ENCODE assay signal across 9 cellular contexts in the genomic region with DNA sequence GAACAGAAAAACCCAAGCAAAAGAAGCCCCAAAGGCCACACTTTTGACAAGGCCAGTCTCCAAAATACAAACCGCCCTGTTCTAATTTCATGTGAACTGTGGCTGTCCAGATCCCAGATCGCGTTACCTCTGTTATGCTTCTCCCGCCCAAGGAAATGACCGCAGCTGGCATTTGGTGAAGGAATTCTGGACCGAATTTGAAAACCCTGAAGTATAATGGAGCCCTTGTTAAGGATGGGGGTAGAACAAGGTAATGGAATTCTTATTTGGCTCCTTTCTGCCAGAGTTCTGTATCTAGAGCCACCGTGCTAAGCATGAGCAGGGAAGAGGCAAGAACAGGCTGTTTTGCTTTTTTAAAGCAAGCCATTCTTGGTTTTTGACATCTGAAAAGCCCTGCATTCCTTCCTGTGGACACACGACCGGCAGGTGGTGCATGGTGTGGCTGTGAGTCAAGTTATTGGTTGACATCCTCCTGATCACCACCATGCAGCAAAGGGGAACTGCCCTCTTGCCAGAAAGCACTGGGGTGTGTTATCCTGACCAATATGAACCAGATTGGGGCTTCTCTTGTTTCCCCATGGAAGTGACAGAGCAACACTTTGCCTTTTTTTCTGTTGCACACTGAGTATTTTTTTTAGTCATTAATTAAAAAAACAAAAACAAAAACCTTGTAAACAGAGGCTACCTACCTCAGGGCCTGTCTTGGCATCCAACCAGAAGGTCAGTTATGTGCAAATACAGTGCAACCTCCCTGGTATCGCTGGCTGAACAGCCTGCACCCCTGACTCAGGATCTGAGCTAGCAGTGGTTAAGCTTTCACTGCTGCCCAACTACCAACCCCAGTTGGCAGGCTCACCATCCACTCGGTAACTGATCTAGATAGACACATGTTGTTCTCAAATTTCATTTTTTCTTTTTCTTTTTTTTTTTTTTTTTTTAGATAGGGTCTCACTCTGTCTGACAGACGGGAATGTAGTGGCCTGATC. TPM values are rescaled to one million over a fixed set of nuclear protein-coding genes. Genes with fewer than 3 reads are reported as not detected.
DNase-seq lines count a peak whose midpoint lies in the region; ATAC-seq and TF ChIP-seq lines count a peak whose summit lies in the region.
"Had no signal": no experiment of that assay in that cellular context is flagged by ENCODE, and none has a peak within 500 bp of the region (broad histone marks: within the 10 kb centered on the region; RNA-seq: fewer than 3 reads in every experiment).

No MANE protein-coding gene starts in this region.

- H3K9me3 ChIP-seq in OCI-LY3 (ENCODE audit: insufficient read depth, low read length) = no peaks in the 10 kb centered on the region
- H3K9me3 ChIP-seq in hepatocyte (ENCODE audit: low read depth) = no peaks in the 10 kb centered on the region
- no peaks in the 10 kb centered on the region for H3K9me3 ChIP-seq in aorta (ENCODE audit: control insufficient read depth, low read length)

- H4K20me1 ChIP-seq in OCI-LY3 (ENCODE audit: insufficient read depth, low read length) (no peaks in the 10 kb centered on the region), hepatocyte (ENCODE audit: insufficient read depth, poor library complexity, severe bottlenecking) (no peaks in the 10 kb centered on the region)

- TF ChIP-seq CTCF in OCI-LY3 (IDR thresholded peaks at IDR 0.05; ENCODE audit: low read depth, low read length) (peak; percentile 51), hepatocyte (IDR thresholded peaks at IDR 0.05; ENCODE audit: poor library complexity) (peak; percentile 13)

- H3K9me2 ChIP-seq in hepatocyte (replicated peaks; ENCODE audit: insufficient read depth) = no peaks in the 10 kb centered on the region

- H3K4me3 ChIP-seq in OCI-LY3 (ENCODE audit: low read length) (no peak overlapping the region), hepatocyte (no peak overlapping the region), aorta (ENCODE audit: low read length in 2 of 2) (no peak overlapping the region)

- peak; percentile 78 for DNase-seq in ACHN
- DNase-seq in hepatocyte (ENCODE audit: low spot score) = peak; percentile 32
- no peak for DNase-seq in T-helper 1 cell
- DNase-seq in aorta = no peak
- DNase-seq in DMS79 treated with DMSO at 0.1 percent for 48 hours (lab: John Stamatoyannopoulos, UW) = no peak
- DNase-seq in NCI-H1930 (lab: John Stamatoyannopoulos, UW) = no peak

- H3K4me2 ChIP-seq in OCI-LY3 (ENCODE audit: low read length) = peak overlapping the region; percentile 20
- H3K4me2 ChIP-seq in hepatocyte = no peak overlapping the region

- H3K27ac ChIP-seq in OCI-LY3 (ENCODE audit: low read length) (peak overlapping the region; percentile 16; the same call in 1 of the 2 replicates), hepatocyte (no peak overlapping the region), aorta (ENCODE audit: low read depth in 1 of 2, low read length in 2 of 2) (no peak overlapping the region)

- in situ Hi-C loops in ACHN (cut with HindIII; ENCODE audit: low pct_ligation_motif_present, low pct_unique_long_range_greater_than_20kb, low sequenced_read_pairs) = no loop called here

- WGBS in hepatocyte (ENCODE audit: low lambda C conversion rate, missing lambda C conversion rate) = 63% methylated on average over 12 of the region's 12 CpGs
- WGBS in aorta, 2 donors = 55 to 65% methylated on average over 12 of the region's 12 CpGs

- H3K4me1 ChIP-seq in OCI-LY3 (ENCODE audit: low read length) (peaks cover 10% of the 10 kb centered on the region), hepatocyte (ENCODE audit: insufficient read depth) (no peaks in the 10 kb centered on the region), aorta (ENCODE audit: control insufficient read depth in 1 of 2, insufficient read depth in 2 of 2, low read length in 2 of 2) (no peaks in the 10 kb centered on the region)

- ATAC-seq in GM19438 (IDR thresholded peaks at IDR 0.05; ENCODE audit: low read depth, unreplicated experiment) (peak; percentile 75), aorta (ENCODE audit: low FRiP score) (no peak)

- intact Hi-C loops in aorta (cut with DNase I) = no loop called here

- no peak overlapping the region for H2AFZ ChIP-seq in OCI-LY3 (ENCODE audit: low read depth, low read length)
- no peak overlapping the region for H2AFZ ChIP-seq in hepatocyte

- H3K36me3 ChIP-seq in OCI-LY3 (replicated peaks; ENCODE audit: low read depth, low read length) (no peaks in the 10 kb centered on the region), hepatocyte (replicated peaks; ENCODE audit: insufficient read depth, low read depth) (no peaks in the 10 kb centered on the region), aorta (ENCODE audit: control insufficient read depth in 1 of 2, insufficient read depth in 2 of 2, low read length in 1 of 2) (no peaks in the 10 kb centered on the region)

- H3K27me3 ChIP-seq in OCI-LY3 (ENCODE audit: low read depth, low read length) (no peaks in the 10 kb centered on the region), hepatocyte (no peaks in the 10 kb centered on the region), aorta (ENCODE audit: control insufficient read depth in 1 of 2, insufficient read depth in 2 of 2, low read length in 1 of 2) (no peaks in the 10 kb centered on the region)

- no peak overlapping the region for H3K9ac ChIP-seq in OCI-LY3 (ENCODE audit: low read length)

- H3K79me2 ChIP-seq in OCI-LY3 (ENCODE audit: low read length) (no peaks in the 10 kb centered on the region), hepatocyte (no peaks in the 10 kb centered on the region)

RNA-seq across cellular contexts. Expression of gene UCMA, which starts 14.2 kb away (rescaled TPM):
- total RNA-seq in hepatocyte = not detected in 2 replicates
- not detected in 2 replicates for polyA plus RNA-seq in hepatocyte
- not detected for total RNA-seq in aorta
- polyA plus RNA-seq in aorta = not detected
- total RNA-seq: pulmonary artery endothelial cell had no signal

RNA-seq across cellular contexts. Expression of gene MCM10, which starts 58.6 kb away (rescaled TPM):
- total RNA-seq in hepatocyte = 2.7 and 3.1 TPM in 2 replicates
- 3.6 and 4.7 TPM in 2 replicates for polyA plus RNA-seq in hepatocyte
- total RNA-seq in aorta = under 1 TPM; 0.78 to 0.81 TPM
- polyA plus RNA-seq in aorta = under 1 TPM in 1 of 2 donors, not detected in 1; 0.13 TPM

Comparison
In these comparisons a context has a peak if more than half of its experiments do, and no peak if none do; other contexts are left out.
1. DNase-seq: peak in ACHN (single experiment) and hepatocyte (single experiment); none in T-helper 1 cell (0 of 5), aorta (0 of 2), DMS79 treated with DMSO at 0.1 percent for 48 hours (single experiment) and NCI-H1930 (0 of 2).